ENCODE assay signal across 13 cellular contexts in the genomic region with DNA sequence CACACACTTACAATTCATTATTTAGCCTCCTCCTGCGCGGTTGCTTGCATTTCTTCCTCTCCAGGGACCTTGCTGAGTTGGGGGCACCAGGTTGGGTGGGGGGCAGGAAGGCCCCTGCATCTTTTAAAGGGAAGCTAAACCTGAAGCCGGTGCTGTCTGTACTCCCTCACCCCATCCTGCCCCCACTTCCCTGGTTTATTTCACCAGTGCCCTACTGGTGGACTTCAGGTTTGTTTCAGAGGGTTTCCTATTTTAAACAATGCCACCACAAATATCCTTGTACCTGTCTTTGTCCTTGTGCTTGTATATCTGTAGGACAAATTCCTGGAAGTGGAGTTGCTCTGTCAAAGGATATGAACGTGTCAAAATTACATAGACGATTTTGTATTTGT. TPM values are rescaled to one million over a fixed set of nuclear protein-coding genes. Genes with fewer than 3 reads are reported as not detected.
DNase-seq lines count a peak whose midpoint lies in the region; ATAC-seq, FAIRE-seq and TF ChIP-seq lines count a peak whose summit lies in the region.
"Had no signal": no experiment of that assay in that cellular context is flagged by ENCODE, and none has a peak within 500 bp of the region (broad histone marks: within the 10 kb centered on the region; RNA-seq: fewer than 3 reads in every experiment).

No MANE protein-coding gene starts in this region.

- peaks cover 73% of the 10 kb centered on the region for H3K79me2 ChIP-seq in HepG2 (ENCODE audit: insufficient read depth, low read length)

- no peaks in the 10 kb centered on the region for H3K9me3 ChIP-seq in HepG2 (ENCODE audit: low read length)
- H3K9me3 ChIP-seq in right lobe of liver, result no peaks in the 10 kb centered on the region
- H3K9me3 ChIP-seq: A549, neutrophil had no signal

- TF ChIP-seq CTCF in HepG2 (CRISPR knock-in tag; IDR thresholded peaks at IDR 0.05) (no peak), right lobe of liver (IDR thresholded peaks at IDR 0.05) (no peak), cardiac fibroblast (IDR thresholded peaks at IDR 0.05; ENCODE audit: low read depth, low read length) (peak; percentile 15), mesothelial cell of epicardium (IDR thresholded peaks at IDR 0.05; ENCODE audit: unreplicated experiment) (no peak)

- in situ Hi-C loops in HepG2 (cut with HindIII; ENCODE audit: extremely low pct_ligation_motif_present, low pct_unique_long_range_greater_than_20kb), result no loop called here

- intact Hi-C loops in HepG2 (cut with micrococcal nuclease; ENCODE audit: unreplicated experiment), result no loop called here
- intact Hi-C loops in right lobe of liver (cut with DNase I), result no loop called here

- peak overlapping the region; percentile 41 for H3K27ac ChIP-seq in HepG2 (ENCODE audit: extremely low read length, insufficient read depth, low read length)
- no peak overlapping the region for H3K27ac ChIP-seq in right lobe of liver
- H3K27ac ChIP-seq: A549, neutrophil had no signal

- BruUV-seq in HepG2 (replicated peaks; lab: Mats Ljungman, UMichigan), result no TSS peak

- H4K20me1 ChIP-seq in HepG2 (ENCODE audit: insufficient read depth, low read length), result no peaks in the 10 kb centered on the region

- 49% methylated on average over 5 of the region's 5 CpGs for WGBS in HepG2 (ENCODE audit: low lambda C conversion rate)
- 64% methylated on average over 3 of the region's 5 CpGs for WGBS in right lobe of liver (ENCODE audit: insufficient coverage, low coverage, low lambda C conversion rate, missing lambda C conversion rate)

- H3K4me1 ChIP-seq in HepG2 (ENCODE audit: insufficient read depth, low read length) (peaks cover 58% of the 10 kb centered on the region), right lobe of liver (no peaks in the 10 kb centered on the region)
- H3K4me1 ChIP-seq: A549 had no signal

- TF ChIP-seq POLR2A in HepG2 (IDR thresholded peaks at IDR 0.05; ENCODE audit: insufficient read depth in 1 of 2, low read depth in 2 of 2, low read length in 2 of 2) (no peak), right lobe of liver (IDR thresholded peaks at IDR 0.05) (no peak)

- no peak overlapping the region for H2AFZ ChIP-seq in HepG2 (ENCODE audit: low read length)

- ATAC-seq in HepG2 (0 out of 3 replicates have a peak, but pooled peaks have one; percentile 3), right lobe of liver (no peak), HG03432 (IDR thresholded peaks at IDR 0.05; ENCODE audit: unreplicated experiment) (no peak), GM21447 (IDR thresholded peaks at IDR 0.05; ENCODE audit: unreplicated experiment) (no peak), HG03175 (IDR thresholded peaks at IDR 0.05; ENCODE audit: unreplicated experiment) (no peak)
- ATAC-seq: A549; activated T-helper 17 cell treated with anti-CD3 and anti-CD28 coated beads, Interleukin-2, amount 50 U/mL, for 72 hours had no signal

- no peak for DNase-seq in HepG2 (ENCODE audit: low spot score)
- DNase-seq in right lobe of liver, result no peak
- no peak for DNase-seq in cardiac fibroblast (ENCODE audit: low read depth in 2 of 2)
- no peak for DNase-seq in mesothelial cell of epicardium (ENCODE audit: low spot score in 2 of 2, unreplicated experiment in 2 of 2)
- no peak for DNase-seq in epidermal melanocyte (ENCODE audit: insufficient read length, low spot score)
- DNase-seq: activated CD4-positive, CD25-positive, alpha-beta regulatory T cell treated with anti-CD3 and anti-CD28 coated beads, Interleukin-2, amount 50 U/mL, for 72 hours; NCI-H1092 treated with DMSO at 0.1 percent for 48 hours had no signal

- H3K4me3 ChIP-seq in HepG2 (replicated peaks in 1 of 3; ENCODE audit: insufficient read depth in 1 of 3, low read depth in 2 of 3, low read length in 3 of 3) (peak overlapping the region in 1 of 3 experiments; percentile 42; a peak in 1 of 6 replicates), right lobe of liver (no peak overlapping the region), cardiac fibroblast (replicated peaks in 1 of 2; ENCODE audit: low read depth in 2 of 2, low read length in 2 of 2) (no peak overlapping the region)
- H3K4me3 ChIP-seq: A549 had no signal

- TF ChIP-seq EP300 in HepG2 (IDR thresholded peaks at IDR 0.05; ENCODE audit: low read depth in 2 of 2, low read length in 2 of 2), result no peak
- no peak for TF ChIP-seq EP300 in HepG2 (CRISPR knock-in tag; IDR thresholded peaks at IDR 0.05; ENCODE audit: borderline replicate concordance)

- peaks cover 55% of the 10 kb centered on the region for H3K4me1 Mint-ChIP-seq in mesothelial cell of epicardium

- H3K36me3 Mint-ChIP-seq in mesothelial cell of epicardium, result peaks cover 2% of the 10 kb centered on the region

- FAIRE-seq in HepG2 (lab: Jason Lieb, UNC), result no peak
- FAIRE-seq: A549 had no signal

- no peak for TF ChIP-seq RAD21 in HepG2 (CRISPR knock-in tag; IDR thresholded peaks at IDR 0.05)

- peak overlapping the region; percentile 94 for H3K27ac Mint-ChIP-seq in mesothelial cell of epicardium
- H3K27ac Mint-ChIP-seq: activated T-helper 17 cell treated with anti-CD3 and anti-CD28 coated beads, Interleukin-2, amount 50 U/mL, for 72 hours had no signal

- H3K27me3 Mint-ChIP-seq in mesothelial cell of epicardium (ENCODE audit: low read depth), result no peaks in the 10 kb centered on the region
- H3K27me3 Mint-ChIP-seq: activated T-helper 17 cell treated with anti-CD3 and anti-CD28 coated beads, Interleukin-2, amount 50 U/mL, for 72 hours had no signal

- H3K27me3 ChIP-seq in HepG2 (ENCODE audit: control insufficient read depth in 1 of 2, insufficient read depth in 2 of 2, low read length in 2 of 2) (no peaks in the 10 kb centered on the region; a peak in 1 of 5 replicates), right lobe of liver (no peaks in the 10 kb centered on the region)
- H3K27me3 ChIP-seq: neutrophil had no signal

- H3K36me3 ChIP-seq in HepG2 (replicated peaks in 1 of 2; ENCODE audit: control insufficient read depth in 1 of 2, insufficient read depth in 2 of 2, low read length in 2 of 2), result no peaks in the 10 kb centered on the region
- no peaks in the 10 kb centered on the region for H3K36me3 ChIP-seq in right lobe of liver
- H3K36me3 ChIP-seq: neutrophil had no signal

- CTCF ChIA-PET in HepG2 (lab: Yijun Ruan, JAX; ENCODE audit: low intra/inter-chr PET ratio, low total read pairs), result no interaction called here

- H3K4me3 Mint-ChIP-seq in mesothelial cell of epicardium, result no peak overlapping the region
- H3K4me3 Mint-ChIP-seq: activated T-helper 17 cell treated with anti-CD3 and anti-CD28 coated beads, Interleukin-2, amount 50 U/mL, for 72 hours had no signal

- peak overlapping the region; percentile 67 for H3K4me2 ChIP-seq in HepG2 (ENCODE audit: low read depth, low read length)
- H3K4me2 ChIP-seq: A549 had no signal

- H3K9ac ChIP-seq in HepG2 (ENCODE audit: insufficient read depth, low read depth, low read length), result 0 out of 2 replicates have a peak overlapping the region, but pooled peaks have one; percentile 45

- no peaks in the 10 kb centered on the region for H3K9me3 Mint-ChIP-seq in mesothelial cell of epicardium
- H3K9me3 Mint-ChIP-seq: activated T-helper 17 cell treated with anti-CD3 and anti-CD28 coated beads, Interleukin-2, amount 50 U/mL, for 72 hours had no signal

- POLR2A ChIA-PET in HepG2 (lab: Yijun Ruan, JAX), result interaction anchor here (1.1 to 3.5 kb wide), 5 partner anchors 15 to 168 kb away, joined by 3 to 22 read pairs (median 3); a partner anchor contains a TSS

RNA-seq across cellular contexts. Expression of a gene that starts 21.0 kb away (rescaled TPM):
- 48.5 and 99.8 TPM in 2 replicates for total RNA-seq in HepG2 (2016; rRNA removed; fragmentation: Illumina TruSeq; extraction: Trizol)
- total RNA-seq in HepG2 (2016; cell fraction: cytosol; rRNA removed; fragmentation: Illumina TruSeq; extraction: Trizol; ENCODE audit: low read depth), result 16.1 and 17.5 TPM in 2 replicates
- 42.2 and 99.6 TPM in 2 replicates for total RNA-seq in HepG2 (2016; cell fraction: insoluble cytoplasmic fraction; rRNA removed; fragmentation: Illumina TruSeq; extraction: Trizol)
- 29.0 and 31.7 TPM in 2 replicates for total RNA-seq in HepG2 (2016; cell fraction: membrane; rRNA removed; fragmentation: Illumina TruSeq; extraction: Trizol)
- total RNA-seq in HepG2 (2016; cell fraction: nucleus; rRNA removed; fragmentation: Illumina TruSeq; extraction: Trizol), result 111 and 135 TPM in 2 replicates
- 98.5 and 116 TPM in 2 replicates for polyA plus RNA-seq in HepG2 (2011; rRNA removed)
- polyA plus RNA-seq in HepG2 (2011; cell fraction: cytosol; rRNA removed), result 75.5 and 97.3 TPM in 2 replicates
- 240 and 289 TPM in 2 replicates for polyA plus RNA-seq in HepG2 (2011; cell fraction: nucleus; rRNA removed)
- 93.9 and 95.7 TPM in 2 replicates for polyA plus RNA-seq in HepG2 (2012)
- 6.8 and 7.3 TPM in 2 replicates for polyA plus RNA-seq in HepG2 (2016; cell fraction: cytosol; fragmentation: Illumina TruSeq; extraction: Trizol; ENCODE audit: low read depth)
- 34.4 and 38.1 TPM in 2 replicates for polyA plus RNA-seq in HepG2 (2016; cell fraction: insoluble cytoplasmic fraction; fragmentation: Illumina TruSeq; extraction: Trizol; ENCODE audit: low read depth)
- 12.8 and 15.4 TPM in 2 replicates for polyA plus RNA-seq in HepG2 (2016; cell fraction: membrane; fragmentation: Illumina TruSeq; extraction: Trizol; ENCODE audit: low read depth)
- polyA plus RNA-seq in HepG2 (2016; cell fraction: nucleus; fragmentation: Illumina TruSeq; extraction: Trizol; ENCODE audit: insufficient read depth, low read depth), result 220 and 224 TPM in 2 replicates
- polyA minus RNA-seq in HepG2 (2011; rRNA and poly(A)+ RNA removed; ENCODE audit: low replicate concordance), result 0.19 and 231 TPM in 2 replicates
- 83.9 and 88.1 TPM in 2 replicates for polyA minus RNA-seq in HepG2 (2011; cell fraction: cytosol; rRNA and poly(A)+ RNA removed)
- 66.0 and 71.1 TPM in 2 replicates for polyA minus RNA-seq in HepG2 (2011; cell fraction: nucleus; rRNA and poly(A)+ RNA removed)
- 1 to 10 TPM in 3 of 6 experiments, under 1 TPM in 3; 0.55 to 1.8 (median 0.99) TPM for total RNA-seq in right lobe of liver
- total RNA-seq in mesothelial cell of epicardium, result 303 to 313 TPM (median 308 TPM) in 3 replicates

RNA-seq across cellular contexts. Expression of a gene that starts 37.7 kb away (rescaled TPM):
- total RNA-seq in HepG2 (2016; rRNA removed; fragmentation: Illumina TruSeq; extraction: Trizol) (45.4 and 45.8 TPM in 2 replicates), right lobe of liver (100 to 1,000 TPM in 1 of 6 experiments, 10 to 100 TPM in 5; 45.8 to 134 (median 65.0) TPM), mesothelial cell of epicardium (61.9 to 69.2 TPM (median 69.0 TPM) in 3 replicates)
- total RNA-seq in HepG2 (2016; cell fraction: cytosol; rRNA removed; fragmentation: Illumina TruSeq; extraction: Trizol; ENCODE audit: low read depth), result 8.5 and 8.8 TPM in 2 replicates
- total RNA-seq in HepG2 (2016; cell fraction: insoluble cytoplasmic fraction; rRNA removed; fragmentation: Illumina TruSeq; extraction: Trizol), result 47.2 and 51.0 TPM in 2 replicates
- 13.3 and 15.2 TPM in 2 replicates for total RNA-seq in HepG2 (2016; cell fraction: membrane; rRNA removed; fragmentation: Illumina TruSeq; extraction: Trizol)
- total RNA-seq in HepG2 (2016; cell fraction: nucleus; rRNA removed; fragmentation: Illumina TruSeq; extraction: Trizol), result 35.8 and 40.4 TPM in 2 replicates
- 70.4 and 89.4 TPM in 2 replicates for polyA plus RNA-seq in HepG2 (2011; rRNA removed)
- 29.9 and 38.2 TPM in 2 replicates for polyA plus RNA-seq in HepG2 (2011; cell fraction: cytosol; rRNA removed)
- polyA plus RNA-seq in HepG2 (2011; cell fraction: nucleus; rRNA removed), result 249 and 270 TPM in 2 replicates
- polyA plus RNA-seq in HepG2 (2012), result 56.0 and 58.1 TPM in 2 replicates
- 4.5 and 5.4 TPM in 2 replicates for polyA plus RNA-seq in HepG2 (2016; cell fraction: cytosol; fragmentation: Illumina TruSeq; extraction: Trizol; ENCODE audit: low read depth)
- polyA plus RNA-seq in HepG2 (2016; cell fraction: insoluble cytoplasmic fraction; fragmentation: Illumina TruSeq; extraction: Trizol; ENCODE audit: low read depth), result 32.7 and 33.8 TPM in 2 replicates
- polyA plus RNA-seq in HepG2 (2016; cell fraction: membrane; fragmentation: Illumina TruSeq; extraction: Trizol; ENCODE audit: low read depth), result 6.9 and 7.6 TPM in 2 replicates
- 72.9 and 91.6 TPM in 2 replicates for polyA plus RNA-seq in HepG2 (2016; cell fraction: nucleus; fragmentation: Illumina TruSeq; extraction: Trizol; ENCODE audit: insufficient read depth, low read depth)
- 12.0 and 88.9 TPM in 2 replicates for polyA minus RNA-seq in HepG2 (2011; rRNA and poly(A)+ RNA removed; ENCODE audit: low replicate concordance)
- 22.5 and 32.4 TPM in 2 replicates for polyA minus RNA-seq in HepG2 (2011; cell fraction: cytosol; rRNA and poly(A)+ RNA removed)
- 64.2 and 74.3 TPM in 2 replicates for polyA minus RNA-seq in HepG2 (2011; cell fraction: nucleus; rRNA and poly(A)+ RNA removed)

RNA-seq across cellular contexts. Expression of a gene that starts 37.9 kb away (rescaled TPM):
- total RNA-seq in HepG2 (2016; rRNA removed; fragmentation: Illumina TruSeq; extraction: Trizol), result 56.1 and 56.8 TPM in 2 replicates
- total RNA-seq in HepG2 (2016; cell fraction: cytosol; rRNA removed; fragmentation: Illumina TruSeq; extraction: Trizol; ENCODE audit: low read depth), result 24.7 and 25.2 TPM in 2 replicates
- total RNA-seq in HepG2 (2016; cell fraction: insoluble cytoplasmic fraction; rRNA removed; fragmentation: Illumina TruSeq; extraction: Trizol), result 45.8 and 58.5 TPM in 2 replicates
- 19.8 and 24.7 TPM in 2 replicates for total RNA-seq in HepG2 (2016; cell fraction: membrane; rRNA removed; fragmentation: Illumina TruSeq; extraction: Trizol)
- total RNA-seq in HepG2 (2016; cell fraction: nucleus; rRNA removed; fragmentation: Illumina TruSeq; extraction: Trizol), result 29.3 and 31.1 TPM in 2 replicates
- 65.6 and 69.9 TPM in 2 replicates for polyA plus RNA-seq in HepG2 (2011; rRNA removed)
- 54.5 and 71.8 TPM in 2 replicates for polyA plus RNA-seq in HepG2 (2011; cell fraction: cytosol; rRNA removed)
- polyA plus RNA-seq in HepG2 (2011; cell fraction: nucleus; rRNA removed), result 75.8 and 91.0 TPM in 2 replicates
- polyA plus RNA-seq in HepG2 (2012), result 95.2 and 116 TPM in 2 replicates
- 24.0 and 25.5 TPM in 2 replicates for polyA plus RNA-seq in HepG2 (2016; cell fraction: cytosol; fragmentation: Illumina TruSeq; extraction: Trizol; ENCODE audit: low read depth)
- 88.5 and 104 TPM in 2 replicates for polyA plus RNA-seq in HepG2 (2016; cell fraction: insoluble cytoplasmic fraction; fragmentation: Illumina TruSeq; extraction: Trizol; ENCODE audit: low read depth)
- polyA plus RNA-seq in HepG2 (2016; cell fraction: membrane; fragmentation: Illumina TruSeq; extraction: Trizol; ENCODE audit: low read depth), result 24.2 and 27.0 TPM in 2 replicates
- 91.3 and 95.0 TPM in 2 replicates for polyA plus RNA-seq in HepG2 (2016; cell fraction: nucleus; fragmentation: Illumina TruSeq; extraction: Trizol; ENCODE audit: insufficient read depth, low read depth)
- 45.8 and 60.7 TPM in 2 replicates for polyA minus RNA-seq in HepG2 (2011; rRNA and poly(A)+ RNA removed; ENCODE audit: low replicate concordance)
- 30.5 and 54.2 TPM in 2 replicates for polyA minus RNA-seq in HepG2 (2011; cell fraction: cytosol; rRNA and poly(A)+ RNA removed)
- polyA minus RNA-seq in HepG2 (2011; cell fraction: nucleus; rRNA and poly(A)+ RNA removed), result 18.3 and 19.6 TPM in 2 replicates
- 10 to 100 TPM; 41.6 to 63.1 (median 60.4) TPM for total RNA-seq in right lobe of liver
- 50.5 to 55.5 TPM (median 54.9 TPM) in 3 replicates for total RNA-seq in mesothelial cell of epicardium

RNA-seq across cellular contexts. Expression of a gene that starts 43.4 kb away (rescaled TPM):
- 30.7 and 32.0 TPM in 2 replicates for total RNA-seq in HepG2 (2016; rRNA removed; fragmentation: Illumina TruSeq; extraction: Trizol)
- total RNA-seq in HepG2 (2016; cell fraction: cytosol; rRNA removed; fragmentation: Illumina TruSeq; extraction: Trizol; ENCODE audit: low read depth), result 1.6 and 2.2 TPM in 2 replicates
- total RNA-seq in HepG2 (2016; cell fraction: insoluble cytoplasmic fraction; rRNA removed; fragmentation: Illumina TruSeq; extraction: Trizol), result 27.3 and 31.2 TPM in 2 replicates
- total RNA-seq in HepG2 (2016; cell fraction: membrane; rRNA removed; fragmentation: Illumina TruSeq; extraction: Trizol), result 5.8 and 6.7 TPM in 2 replicates
- total RNA-seq in HepG2 (2016; cell fraction: nucleus; rRNA removed; fragmentation: Illumina TruSeq; extraction: Trizol), result 34.6 and 35.9 TPM in 2 replicates
- 60.7 and 79.4 TPM in 2 replicates for polyA plus RNA-seq in HepG2 (2011; rRNA removed)
- polyA plus RNA-seq in HepG2 (2011; cell fraction: cytosol; rRNA removed), result 38.0 and 49.6 TPM in 2 replicates
- polyA plus RNA-seq in HepG2 (2011; cell fraction: nucleus; rRNA removed), result 221 and 265 TPM in 2 replicates
- polyA plus RNA-seq in HepG2 (2012), result 36.5 and 41.4 TPM in 2 replicates
- 1.1 and 1.4 TPM in 2 replicates for polyA plus RNA-seq in HepG2 (2016; cell fraction: cytosol; fragmentation: Illumina TruSeq; extraction: Trizol; ENCODE audit: low read depth)
- 16.9 and 21.5 TPM in 2 replicates for polyA plus RNA-seq in HepG2 (2016; cell fraction: insoluble cytoplasmic fraction; fragmentation: Illumina TruSeq; extraction: Trizol; ENCODE audit: low read depth)
- polyA plus RNA-seq in HepG2 (2016; cell fraction: membrane; fragmentation: Illumina TruSeq; extraction: Trizol; ENCODE audit: low read depth), result 2.2 and 2.7 TPM in 2 replicates
- polyA plus RNA-seq in HepG2 (2016; cell fraction: nucleus; fragmentation: Illumina TruSeq; extraction: Trizol; ENCODE audit: insufficient read depth, low read depth), result 63.7 and 70.4 TPM in 2 replicates
- 14.4 and 143 TPM in 2 replicates for polyA minus RNA-seq in HepG2 (2011; rRNA and poly(A)+ RNA removed; ENCODE audit: low replicate concordance)
- 44.5 and 45.5 TPM in 2 replicates for polyA minus RNA-seq in HepG2 (2011; cell fraction: cytosol; rRNA and poly(A)+ RNA removed)
- 65.0 and 67.0 TPM in 2 replicates for polyA minus RNA-seq in HepG2 (2011; cell fraction: nucleus; rRNA and poly(A)+ RNA removed)
- 10 to 100 TPM in 1 of 6 experiments, 1 to 10 TPM in 5; 6.5 to 12.7 (median 8.8) TPM for total RNA-seq in right lobe of liver
- total RNA-seq in mesothelial cell of epicardium, result 88.0 to 90.9 TPM (median 90.6 TPM) in 3 replicates

Comparison
In these comparisons a context has a peak if more than half of its experiments do, and no peak if none do; other contexts are left out.
1. RNA of a gene that starts 21.0 kb away (total RNA-seq): 303 to 313 TPM in mesothelial cell of epicardium and 16.1 to 135 TPM in HepG2; 0.55 to 1.8 TPM in right lobe of liver; every median in the first group is over 4 times any median in the second.